ENCODE assay signal across 37 cellular contexts in genomic region chrX:129596077-129596476, GRCh38. TPM values are rescaled to one million over a fixed set of nuclear protein-coding genes. Genes with fewer than 3 reads are reported as not detected.
"Had no signal": no experiment of that assay in that cellular context is flagged by ENCODE, and none has a peak within 500 bp of the region (broad histone marks: within the 10 kb centered on the region; RNA-seq: fewer than 3 reads in every experiment).

No MANE protein-coding gene starts in this region.

- H3K27ac ChIP-seq: ascending aorta, body of pancreas, brain microvascular endothelial cell, breast epithelium, WERI-Rb-1 had no signal

- H3K36me3 Mint-ChIP-seq: activated CD8-positive, alpha-beta memory T cell treated with anti-CD3 and anti-CD28 coated beads, Interleukin-2, amount 10 ng/mL, durations not matched to agents 7 days and 5 days; activated naive CD4-positive, alpha-beta T cell treated with anti-CD3 and anti-CD28 coated beads, Interleukin-2, amount 10 ng/mL, durations not matched to agents 7 days and 5 days; activated naive CD4-positive, alpha-beta T cell treated with anti-CD3 and anti-CD28 coated beads, Interleukin-2, amount 50 U/mL, for 24 hours; activated naive CD8-positive, alpha-beta T cell; activated naive CD8-positive, alpha-beta T cell treated with anti-CD3 and anti-CD28 coated beads, Interleukin-2, amount 10 ng/mL, durations not matched to agents 7 days and 5 days; WTC11 had no signal

- H3K36me3 ChIP-seq: breast epithelium, WERI-Rb-1 had no signal

- H3K9me3 Mint-ChIP-seq: activated CD4-positive, alpha-beta memory T cell treated with anti-CD3 and anti-CD28 coated beads, Interleukin-2, amount 10 ng/mL, durations not matched to agents 7 days and 5 days; activated CD4-positive, alpha-beta T cell treated with anti-CD3 and anti-CD28 coated beads, Interleukin-2, amount 10 ng/mL, durations not matched to agents 7 days and 5 days; activated naive CD4-positive, alpha-beta T cell treated with anti-CD3 and anti-CD28 coated beads, Interleukin-2, amount 10 ng/mL, durations not matched to agents 7 days and 5 days; activated naive CD4-positive, alpha-beta T cell treated with anti-CD3 and anti-CD28 coated beads, Interleukin-2, amount 50 U/mL, for 24 hours; activated naive CD8-positive, alpha-beta T cell treated with anti-CD3 and anti-CD28 coated beads, Interleukin-2, amount 10 ng/mL, durations not matched to agents 7 days and 5 days; activated naive CD8-positive, alpha-beta T cell treated with anti-CD3 and anti-CD28 coated beads, Interleukin-2, amount 50 U/mL, for 24 hours; activated T-cell treated with anti-CD3 and anti-CD28 coated beads, Interleukin-2, amount 50 U/mL, for 24 hours; activated T-helper 2 cell treated with anti-CD3 and anti-CD28 coated beads, Interferon-gamma antibody, Interleukin-2, Interleukin-4, amounts not matched to agents 10 μg/mL and 5 μg/mL and 100 μg/mL, durations not matched to agents 14 hours and 24 hours and 36 hours; T-helper 1 cell treated with Interleukin-12 subunit alpha and Interleukin-12 subunit beta and Interleukin-4 antibody, amounts not matched to agents 30 μg/mL and 1 μg/mL, for 36 hours; T-helper 2 cell treated with Interferon-gamma antibody and Interleukin-4, amounts not matched to agents 5 μg/mL and 100 μg/mL, for 36 hours; WTC11 had no signal

- H3K4me3 ChIP-seq: ascending aorta, body of pancreas, breast epithelium had no signal

- DNase-seq: activated CD4-positive, alpha-beta memory T cell treated with anti-CD3 and anti-CD28 coated beads, Interleukin-2, amount 10 ng/mL, durations not matched to agents 7 days and 5 days; activated CD4-positive, alpha-beta T cell treated with anti-CD3 and anti-CD28 coated beads for 1 hour; activated CD4-positive, alpha-beta T cell treated with anti-CD3 and anti-CD28 coated beads for 36 hours; activated CD4-positive, alpha-beta T cell treated with anti-CD3 and anti-CD28 coated beads for 48 hours; activated CD4-positive, alpha-beta T cell treated with anti-CD3 and anti-CD28 coated beads, Interleukin-2, amount 10 ng/mL, durations not matched to agents 7 days and 5 days; activated CD4-positive, alpha-beta T cell treated with anti-CD3 and anti-CD28 coated beads, Interleukin-2, amount 50 U/mL, for 48 hours; activated CD4-positive, CD25-positive, alpha-beta regulatory T cell; activated CD8-positive, alpha-beta memory T cell treated with anti-CD3 and anti-CD28 coated beads for 24 hours; activated CD8-positive, alpha-beta memory T cell treated with anti-CD3 and anti-CD28 coated beads, Interleukin-2, amount 10 ng/mL, durations not matched to agents 7 days and 5 days; activated CD8-positive, alpha-beta memory T cell treated with anti-CD3 and anti-CD28 coated beads, Interleukin-2, amount 50 U/mL, for 48 hours; activated CD8-positive, alpha-beta T cell treated with anti-CD3 and anti-CD28 coated beads, Interleukin-2, amount 10 ng/mL, durations not matched to agents 7 days and 5 days; activated effector memory CD4-positive, alpha-beta T cell treated with Interleukin-2 at 50 U/mL for 16 hours; activated gamma-delta T cell; activated naive CD4-positive, alpha-beta T cell treated with anti-CD3 and anti-CD28 coated beads, Interleukin-2, amount 10 ng/mL, durations not matched to agents 7 days and 5 days; activated naive CD4-positive, alpha-beta T cell treated with Interleukin-2 at 50 U/mL for 16 hours; activated naive CD8-positive, alpha-beta T cell treated with anti-CD3 and anti-CD28 coated beads, Interleukin-2, amount 10 ng/mL, durations not matched to agents 7 days and 5 days; activated naive CD8-positive, alpha-beta T cell treated with anti-CD3 and anti-CD28 coated beads, Interleukin-2, amount 50 U/mL, for 24 hours; activated T-cell treated with anti-CD3 and anti-CD28 coated beads, Interleukin-2, amount 50 U/mL, for 24 hours; activated T-cell treated with anti-CD3 and anti-CD28 coated beads, Interleukin-2, amount 50 U/mL, for 48 hours; amygdala; anterior cingulate cortex; body of pancreas; brain microvascular endothelial cell; central memory CD4-positive, alpha-beta T cell; T-helper 1 cell; T-helper 2 cell; T-helper 9 cell; WERI-Rb-1 had no signal

- H3K4me1 ChIP-seq: ascending aorta, body of pancreas, breast epithelium had no signal

- H3K4me1 Mint-ChIP-seq: activated CD4-positive, alpha-beta T cell treated with anti-CD3 and anti-CD28 coated beads for 36 hours; activated CD8-positive, alpha-beta memory T cell treated with anti-CD3 and anti-CD28 coated beads, Interleukin-2, amount 10 ng/mL, durations not matched to agents 7 days and 5 days; activated naive CD4-positive, alpha-beta T cell treated with anti-CD3 and anti-CD28 coated beads, Interleukin-2, amount 50 U/mL, for 24 hours; activated naive CD8-positive, alpha-beta T cell treated with anti-CD3 and anti-CD28 coated beads, Interleukin-2, amount 10 ng/mL, durations not matched to agents 7 days and 5 days; activated naive CD8-positive, alpha-beta T cell treated with anti-CD3 and anti-CD28 coated beads, Interleukin-2, amount 50 U/mL, for 24 hours had no signal

- H3K9me3 ChIP-seq: ascending aorta, body of pancreas, breast epithelium had no signal

- H3K27ac Mint-ChIP-seq: activated CD4-positive, alpha-beta memory T cell treated with anti-CD3 and anti-CD28 coated beads, Interleukin-2, amount 10 ng/mL, durations not matched to agents 7 days and 5 days; activated CD4-positive, alpha-beta T cell treated with anti-CD3 and anti-CD28 coated beads for 36 hours; activated CD4-positive, alpha-beta T cell treated with anti-CD3 and anti-CD28 coated beads, Interleukin-2, amount 10 ng/mL, durations not matched to agents 7 days and 5 days; activated CD8-positive, alpha-beta memory T cell treated with anti-CD3 and anti-CD28 coated beads, Interleukin-2, amount 10 ng/mL, durations not matched to agents 7 days and 5 days; activated CD8-positive, alpha-beta T cell treated with anti-CD3 and anti-CD28 coated beads, Interleukin-2, amount 10 ng/mL, durations not matched to agents 7 days and 5 days; activated naive CD4-positive, alpha-beta T cell treated with anti-CD3 and anti-CD28 coated beads, Interleukin-2, amount 10 ng/mL, durations not matched to agents 7 days and 5 days; activated naive CD4-positive, alpha-beta T cell treated with anti-CD3 and anti-CD28 coated beads, Interleukin-2, amount 50 U/mL, for 24 hours; activated naive CD8-positive, alpha-beta T cell; activated naive CD8-positive, alpha-beta T cell treated with anti-CD3 and anti-CD28 coated beads, Interleukin-2, amount 10 ng/mL, durations not matched to agents 7 days and 5 days; activated naive CD8-positive, alpha-beta T cell treated with anti-CD3 and anti-CD28 coated beads, Interleukin-2, amount 50 U/mL, for 24 hours; activated T-cell treated with anti-CD3 and anti-CD28 coated beads, Interleukin-2, amount 50 U/mL, for 24 hours; activated T-helper 2 cell treated with anti-CD3 and anti-CD28 coated beads, Interferon-gamma antibody, Interleukin-2, Interleukin-4, amounts not matched to agents 10 μg/mL and 5 μg/mL and 100 μg/mL, durations not matched to agents 14 hours and 24 hours and 36 hours; T-helper 1 cell treated with Interleukin-12 subunit alpha and Interleukin-12 subunit beta and Interleukin-4 antibody, amounts not matched to agents 30 μg/mL and 1 μg/mL, for 36 hours; T-helper 2 cell treated with Interferon-gamma antibody and Interleukin-4, amounts not matched to agents 5 μg/mL and 100 μg/mL, for 36 hours; WTC11 had no signal

- H3K27me3 ChIP-seq: ascending aorta, body of pancreas, brain microvascular endothelial cell had no signal

- H3K27me3 Mint-ChIP-seq: activated CD4-positive, alpha-beta memory T cell treated with anti-CD3 and anti-CD28 coated beads, Interleukin-2, amount 10 ng/mL, durations not matched to agents 7 days and 5 days; activated CD4-positive, alpha-beta T cell treated with anti-CD3 and anti-CD28 coated beads for 36 hours; activated CD4-positive, alpha-beta T cell treated with anti-CD3 and anti-CD28 coated beads, Interleukin-2, amount 10 ng/mL, durations not matched to agents 7 days and 5 days; activated naive CD4-positive, alpha-beta T cell treated with anti-CD3 and anti-CD28 coated beads, Interleukin-2, amount 10 ng/mL, durations not matched to agents 7 days and 5 days; activated naive CD4-positive, alpha-beta T cell treated with anti-CD3 and anti-CD28 coated beads, Interleukin-2, amount 50 U/mL, for 24 hours; activated naive CD8-positive, alpha-beta T cell; activated naive CD8-positive, alpha-beta T cell treated with anti-CD3 and anti-CD28 coated beads, Interleukin-2, amount 10 ng/mL, durations not matched to agents 7 days and 5 days; activated naive CD8-positive, alpha-beta T cell treated with anti-CD3 and anti-CD28 coated beads, Interleukin-2, amount 50 U/mL, for 24 hours had no signal

- ATAC-seq: activated CD4-positive, alpha-beta T cell treated with anti-CD3 and anti-CD28 coated beads for 36 hours; activated CD4-positive, CD25-positive, alpha-beta regulatory T cell treated with anti-CD3 and anti-CD28 coated beads, Interleukin-2, amount 50 U/mL, for 24 hours; activated CD8-positive, alpha-beta memory T cell treated with anti-CD3 and anti-CD28 coated beads, Interleukin-2, amount 10 ng/mL, durations not matched to agents 7 days and 5 days; activated CD8-positive, alpha-beta T cell treated with anti-CD3 and anti-CD28 coated beads, Interleukin-2, amount 10 ng/mL, durations not matched to agents 7 days and 5 days; activated naive CD8-positive, alpha-beta T cell treated with anti-CD3 and anti-CD28 coated beads, Interleukin-2, amount 50 U/mL, for 24 hours; body of pancreas; WTC11 had no signal

- H3K4me3 Mint-ChIP-seq: activated CD4-positive, alpha-beta memory T cell treated with anti-CD3 and anti-CD28 coated beads, Interleukin-2, amount 10 ng/mL, durations not matched to agents 7 days and 5 days; activated CD4-positive, alpha-beta T cell treated with anti-CD3 and anti-CD28 coated beads for 36 hours; activated CD4-positive, alpha-beta T cell treated with anti-CD3 and anti-CD28 coated beads, Interleukin-2, amount 10 ng/mL, durations not matched to agents 7 days and 5 days; activated CD8-positive, alpha-beta memory T cell treated with anti-CD3 and anti-CD28 coated beads, Interleukin-2, amount 10 ng/mL, durations not matched to agents 7 days and 5 days; activated CD8-positive, alpha-beta T cell treated with anti-CD3 and anti-CD28 coated beads, Interleukin-2, amount 10 ng/mL, durations not matched to agents 7 days and 5 days; activated naive CD4-positive, alpha-beta T cell treated with anti-CD3 and anti-CD28 coated beads, Interleukin-2, amount 10 ng/mL, durations not matched to agents 7 days and 5 days; activated naive CD4-positive, alpha-beta T cell treated with anti-CD3 and anti-CD28 coated beads, Interleukin-2, amount 50 U/mL, for 24 hours; activated naive CD8-positive, alpha-beta T cell; activated naive CD8-positive, alpha-beta T cell treated with anti-CD3 and anti-CD28 coated beads, Interleukin-2, amount 10 ng/mL, durations not matched to agents 7 days and 5 days; activated naive CD8-positive, alpha-beta T cell treated with anti-CD3 and anti-CD28 coated beads, Interleukin-2, amount 50 U/mL, for 24 hours; activated T-cell treated with anti-CD3 and anti-CD28 coated beads, Interleukin-2, amount 50 U/mL, for 24 hours; T-helper 1 cell treated with Interleukin-12 subunit alpha and Interleukin-12 subunit beta and Interleukin-4 antibody, amounts not matched to agents 30 μg/mL and 1 μg/mL, for 36 hours; T-helper 2 cell treated with Interferon-gamma antibody and Interleukin-4, amounts not matched to agents 5 μg/mL and 100 μg/mL, for 36 hours; WTC11 had no signal

RNA-seq across cellular contexts. Expression of gene APLN, which starts 58.7 kb away (rescaled TPM):
- total RNA-seq: body of pancreas had no signal
